ENCODE assay signal across 25 cellular contexts in the genomic region with DNA sequence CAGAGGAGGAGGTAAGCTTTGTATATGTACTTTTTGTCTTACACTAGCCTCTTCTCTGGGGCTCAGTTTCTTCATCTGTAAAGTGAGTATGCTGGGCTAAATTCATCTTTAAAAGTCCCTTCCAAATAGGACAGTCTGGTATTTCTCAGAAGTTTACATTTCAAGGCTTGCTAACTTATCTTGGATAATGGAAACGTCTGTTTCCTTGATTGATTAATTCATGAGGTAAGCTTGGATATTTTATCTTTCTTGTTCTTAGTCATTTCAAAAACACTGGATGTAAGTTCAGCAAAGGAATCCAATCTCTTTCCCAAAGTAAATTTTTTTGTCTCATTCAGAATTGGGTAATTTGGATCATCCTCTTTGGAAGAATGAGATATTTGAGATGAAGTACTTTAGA.
"Had no signal": no experiment of that assay in that cellular context is flagged by ENCODE, and none has a peak within 500 bp of the region (broad histone marks: within the 10 kb centered on the region; RNA-seq: fewer than 3 reads in every experiment).

No MANE protein-coding gene starts in this region.

- H3K4me1 ChIP-seq: left lung, lower lobe of right lung had no signal

- H3K36me3 Mint-ChIP-seq: mesothelial cell of epicardium, naive B cell had no signal

- FAIRE-seq: colon, endothelial cell of umbilical vein, islet of Langerhans, keratinocyte had no signal

- H3K27ac ChIP-seq: coronary artery, dorsolateral prefrontal cortex, esophagus muscularis mucosa, gastrocnemius medialis, heart right ventricle, left lung, lower lobe of right lung had no signal

- ATAC-seq: gastrocnemius medialis, heart right ventricle, left cardiac atrium, left lung, left ventricle myocardium superior, lower lobe of right lung, mucosa of descending colon had no signal

- H3K27me3 ChIP-seq: dorsolateral prefrontal cortex, esophagus muscularis mucosa, gastrocnemius medialis, heart right ventricle, left lung had no signal

- H3K4me1 Mint-ChIP-seq: naive B cell had no signal

- H3K4me3 Mint-ChIP-seq: mesothelial cell of epicardium had no signal

- H3K4me3 ChIP-seq: coronary artery, dorsolateral prefrontal cortex, esophagus muscularis mucosa, gastrocnemius medialis, heart right ventricle, left lung, lower lobe of right lung, mucosa of descending colon had no signal

- DNase-seq: dermis blood vessel endothelial cell; dorsolateral prefrontal cortex; effector CD4-positive, alpha-beta T cell; effector memory CD4-positive, alpha-beta T cell; foreskin fibroblast; foreskin melanocyte; gastrocnemius medialis; glutamatergic neuron; head of caudate nucleus; heart right ventricle; hippocampal formation; left cardiac atrium; left lung; left ventricle myocardium superior; lower lobe of right lung; mesenchymal stem cell; mucosa of descending colon; naive B cell had no signal

- H3K27ac Mint-ChIP-seq: mesothelial cell of epicardium had no signal

- H3K36me3 ChIP-seq: esophagus muscularis mucosa, gastrocnemius medialis, heart right ventricle, left lung, lower lobe of right lung had no signal

- H3K9me3 ChIP-seq: esophagus muscularis mucosa, gastrocnemius medialis, heart right ventricle, left lung, lower lobe of right lung, mucosa of descending colon had no signal
